ENCODE assay signal across 8 cellular contexts in genomic region chr18:64037812-64038414, GRCh38.
DNase-seq lines count a peak whose midpoint lies in the region; ATAC-seq, FAIRE-seq and TF ChIP-seq lines count a peak whose summit lies in the region.

No MANE protein-coding gene starts in this region.

- H2AFZ ChIP-seq in endothelial cell of umbilical vein (ENCODE audit: low read depth, low read length) = no peak overlapping the region

- no peaks in the 10 kb centered on the region for H3K9me1 ChIP-seq in endothelial cell of umbilical vein (replicated peaks; ENCODE audit: control insufficient read depth, extremely low read depth, insufficient read depth, low read length)

- no peaks in the 10 kb centered on the region for H3K4me1 Mint-ChIP-seq in CD4-positive, CD25-positive, alpha-beta regulatory T cell
- H3K4me1 Mint-ChIP-seq in activated CD4-positive, alpha-beta memory T cell treated with anti-CD3 and anti-CD28 coated beads, Interleukin-2, amount 10 ng/mL, durations not matched to agents 7 days and 5 days = no peaks in the 10 kb centered on the region

- H3K4me1 ChIP-seq in CD4-positive, CD25-positive, alpha-beta regulatory T cell (ENCODE audit: control insufficient read depth, insufficient read depth, low read length, poor library complexity, severe bottlenecking) = no peaks in the 10 kb centered on the region
- H3K4me1 ChIP-seq in endothelial cell of umbilical vein (ENCODE audit: control insufficient read depth, extremely low read depth, insufficient read depth, low read length) = no peaks in the 10 kb centered on the region

- peaks cover 5% of the 10 kb centered on the region for H3K27me3 Mint-ChIP-seq in CD4-positive, CD25-positive, alpha-beta regulatory T cell
- no peaks in the 10 kb centered on the region for H3K27me3 Mint-ChIP-seq in activated CD4-positive, alpha-beta memory T cell treated with anti-CD3 and anti-CD28 coated beads, Interleukin-2, amount 10 ng/mL, durations not matched to agents 7 days and 5 days

- no peak overlapping the region for H3K9ac ChIP-seq in endothelial cell of umbilical vein (replicated peaks; ENCODE audit: extremely low read depth, insufficient read depth, low read length)

- BruUV-seq in endothelial cell of umbilical vein (replicated peaks; lab: Mats Ljungman, UMichigan) = no TSS peak

- peak; percentile 14 to 38 for TF ChIP-seq CTCF in endothelial cell of umbilical vein (IDR thresholded peaks at IDR 0.05; ENCODE audit: extremely low read depth in 1 of 2, insufficient read depth in 1 of 2, low read depth in 1 of 2, low read length in 2 of 2)

- peaks cover 0 to 3% (median 0%) of the 10 kb centered on the region in 7 donors for H3K9me3 Mint-ChIP-seq in CD4-positive, CD25-positive, alpha-beta regulatory T cell
- no peaks in the 10 kb centered on the region for H3K9me3 Mint-ChIP-seq in activated CD4-positive, alpha-beta memory T cell treated with anti-CD3 and anti-CD28 coated beads, Interleukin-2, amount 10 ng/mL, durations not matched to agents 7 days and 5 days

- H3K36me3 Mint-ChIP-seq in CD4-positive, CD25-positive, alpha-beta regulatory T cell = no peaks in the 10 kb centered on the region
- no peaks in the 10 kb centered on the region for H3K36me3 Mint-ChIP-seq in activated CD4-positive, alpha-beta memory T cell treated with anti-CD3 and anti-CD28 coated beads, Interleukin-2, amount 10 ng/mL, durations not matched to agents 7 days and 5 days (ENCODE audit: low read depth)

- H4K20me1 ChIP-seq in endothelial cell of umbilical vein (replicated peaks; ENCODE audit: control insufficient read depth, extremely low read depth, insufficient read depth, low read length) = no peaks in the 10 kb centered on the region

- no peaks in the 10 kb centered on the region for H3K36me3 ChIP-seq in CD4-positive, CD25-positive, alpha-beta regulatory T cell (ENCODE audit: control insufficient read depth, insufficient read depth, low read length)
- no peaks in the 10 kb centered on the region for H3K36me3 ChIP-seq in endothelial cell of umbilical vein (ENCODE audit: control insufficient read depth in 2 of 2, extremely low read depth in 1 of 2, insufficient read depth in 2 of 2, low read length in 2 of 2)

- no peak overlapping the region for H3K4me3 Mint-ChIP-seq in CD4-positive, CD25-positive, alpha-beta regulatory T cell
- H3K4me3 Mint-ChIP-seq in activated CD4-positive, alpha-beta memory T cell treated with anti-CD3 and anti-CD28 coated beads, Interleukin-2, amount 10 ng/mL, durations not matched to agents 7 days and 5 days = no peak overlapping the region

- H3K27ac ChIP-seq in CD4-positive, CD25-positive, alpha-beta regulatory T cell (ENCODE audit: insufficient read depth, low read length, poor library complexity, severe bottlenecking) = no peak overlapping the region
- H3K27ac ChIP-seq in endothelial cell of umbilical vein (ENCODE audit: insufficient read depth, low read depth, low read length) = no peak overlapping the region

- no peaks in the 10 kb centered on the region for H3K27me3 ChIP-seq in CD4-positive, CD25-positive, alpha-beta regulatory T cell (ENCODE audit: control insufficient read depth, insufficient read depth, low read length)
- H3K27me3 ChIP-seq in endothelial cell of umbilical vein (ENCODE audit: control insufficient read depth in 2 of 2, insufficient read depth in 2 of 2, low read length in 2 of 2) = no peaks in the 10 kb centered on the region

- H3K79me2 ChIP-seq in endothelial cell of umbilical vein (ENCODE audit: control insufficient read depth, insufficient read depth, low read length) = no peaks in the 10 kb centered on the region

- no peak overlapping the region for H3K4me2 ChIP-seq in endothelial cell of umbilical vein (ENCODE audit: insufficient read depth, low read length)

- H3K4me3 ChIP-seq in CD4-positive, CD25-positive, alpha-beta regulatory T cell (ENCODE audit: low read depth, low read length) = no peak overlapping the region
- no peak overlapping the region for H3K4me3 ChIP-seq in endothelial cell of umbilical vein (replicated peaks in 1 of 3; ENCODE audit: insufficient read depth in 1 of 3, low read depth in 1 of 3, low read length in 3 of 3)

- dilution Hi-C loops in endothelial cell of umbilical vein (cut with MboI; ENCODE audit: extremely low pct_ligation_motif_present, low sequenced_read_pairs) = no loop called here

- peak; percentile 83 for FAIRE-seq in endothelial cell of umbilical vein (lab: Jason Lieb, UNC)

- H3K27ac Mint-ChIP-seq in CD4-positive, CD25-positive, alpha-beta regulatory T cell = no peak overlapping the region
- no peak overlapping the region for H3K27ac Mint-ChIP-seq in activated CD4-positive, alpha-beta memory T cell treated with anti-CD3 and anti-CD28 coated beads, Interleukin-2, amount 10 ng/mL, durations not matched to agents 7 days and 5 days

- H3K9me3 ChIP-seq in CD4-positive, CD25-positive, alpha-beta regulatory T cell (ENCODE audit: control insufficient read depth in 2 of 2, low read length in 2 of 2) = no peaks in the 10 kb centered on the region
- no peaks in the 10 kb centered on the region for H3K9me3 ChIP-seq in endothelial cell of umbilical vein (replicated peaks; ENCODE audit: control insufficient read depth, insufficient read depth, low read length)

- POLR2A ChIA-PET in endothelial cell of umbilical vein (lab: Charles Lee) = no interaction called here
- POLR2A ChIA-PET in activated CD4-positive, alpha-beta memory T cell treated with anti-CD3 and anti-CD28 coated beads, Interleukin-2, amount 10 ng/mL, durations not matched to agents 7 days and 5 days (lab: Charles Lee) = no interaction called here

- no peak for TF ChIP-seq POLR2A in endothelial cell of umbilical vein (IDR thresholded peaks at IDR 0.05; ENCODE audit: low read depth, low read length)

- intact Hi-C loops in endothelial cell of umbilical vein (cut with micrococcal nuclease) = loop anchor here (1.0 to 2.0 kb wide), 2 partner anchors 292 to 367 kb away; no protein-coding TSS in a partner anchor

- CTCF ChIA-PET in endothelial cell of umbilical vein (lab: Charles Lee) = interaction anchor here (0.6 to 1.4 kb wide), 6 partner anchors 9 to 371 kb away, joined by 3 to 5 read pairs (median 4); no protein-coding TSS in a partner anchor
- CTCF ChIA-PET in activated CD4-positive, alpha-beta memory T cell treated with anti-CD3 and anti-CD28 coated beads, Interleukin-2, amount 10 ng/mL, durations not matched to agents 7 days and 5 days (lab: Charles Lee) = interaction anchor here (1.1 to 1.8 kb wide), 2 partner anchors 15 kb away, joined by 3 to 6 read pairs; no protein-coding TSS in a partner anchor

- no peak for ATAC-seq in CD4-positive, CD25-positive, alpha-beta regulatory T cell (ENCODE audit: low read depth in 2 of 2)
- peak; percentile 83 for ATAC-seq in GM19035 (IDR thresholded peaks at IDR 0.05; ENCODE audit: unreplicated experiment)
- peak; percentile 73 for ATAC-seq in HG03280 (IDR thresholded peaks at IDR 0.05; ENCODE audit: unreplicated experiment)

- DNase-seq in CD4-positive, CD25-positive, alpha-beta regulatory T cell = peak in 2 of 3 donors; percentile 2 to 32
- DNase-seq in NCI-H774 (lab: John Stamatoyannopoulos, UW) (peak; percentile 42), endothelial cell of umbilical vein (ENCODE audit: low read depth, low spot score) (peak; percentile 54), retina (peak; percentile 65), activated T-cell treated with anti-CD3 and anti-CD28 coated beads for 4 hours (no peak)
- DNase-seq in activated CD4-positive, alpha-beta memory T cell treated with anti-CD3 and anti-CD28 coated beads, Interleukin-2, amount 10 ng/mL, durations not matched to agents 7 days and 5 days = no peak

TF ChIP-seq in endothelial cell of umbilical vein, 7 proteins besides CTCF, POLR2A, EP300 and RAD21:
- TF ChIP-seq EZH2 (IDR thresholded peaks at IDR 0.05; ENCODE audit: borderline replicate concordance, low read depth, low read length, severe bottlenecking) (no peak), JUN (IDR thresholded peaks at IDR 0.05; ENCODE audit: borderline replicate concordance, insufficient read depth, insufficient read length, low read depth) (no peak), MYC (IDR thresholded peaks at IDR 0.05; ENCODE audit: low read depth, low read length) (no peak), POLR2AphosphoS5 (IDR thresholded peaks at IDR 0.05; ENCODE audit: insufficient read depth, low read depth, low read length) (no peak), FOS (IDR thresholded peaks at IDR 0.05; ENCODE audit: borderline replicate concordance, insufficient read depth, low read length) (no peak), MAX (IDR thresholded peaks at IDR 0.05; ENCODE audit: insufficient read depth, insufficient read length) (no peak), GATA2 (IDR thresholded peaks at IDR 0.05; ENCODE audit: insufficient read depth, insufficient read length, low read depth, low read length) (no peak)

Comparison
In these comparisons a context has a peak if more than half of its experiments do, and no peak if none do; other contexts are left out.
1. ATAC-seq: peak in GM19035 (single experiment) and HG03280 (single experiment); none in CD4-positive, CD25-positive, alpha-beta regulatory T cell (0 of 2).
2. DNase-seq: peak in CD4-positive, CD25-positive, alpha-beta regulatory T cell (2 of 3), NCI-H774 (single experiment), endothelial cell of umbilical vein (single experiment) and retina (single experiment); none in activated T-cell treated with anti-CD3 and anti-CD28 coated beads for 4 hours (single experiment) and activated CD4-positive, alpha-beta memory T cell treated with anti-CD3 and anti-CD28 coated beads, Interleukin-2, amount 10 ng/mL, durations not matched to agents 7 days and 5 days (single experiment).